Comparison of ENCODE assay signal across 1 cellular context in the genomic region with DNA sequence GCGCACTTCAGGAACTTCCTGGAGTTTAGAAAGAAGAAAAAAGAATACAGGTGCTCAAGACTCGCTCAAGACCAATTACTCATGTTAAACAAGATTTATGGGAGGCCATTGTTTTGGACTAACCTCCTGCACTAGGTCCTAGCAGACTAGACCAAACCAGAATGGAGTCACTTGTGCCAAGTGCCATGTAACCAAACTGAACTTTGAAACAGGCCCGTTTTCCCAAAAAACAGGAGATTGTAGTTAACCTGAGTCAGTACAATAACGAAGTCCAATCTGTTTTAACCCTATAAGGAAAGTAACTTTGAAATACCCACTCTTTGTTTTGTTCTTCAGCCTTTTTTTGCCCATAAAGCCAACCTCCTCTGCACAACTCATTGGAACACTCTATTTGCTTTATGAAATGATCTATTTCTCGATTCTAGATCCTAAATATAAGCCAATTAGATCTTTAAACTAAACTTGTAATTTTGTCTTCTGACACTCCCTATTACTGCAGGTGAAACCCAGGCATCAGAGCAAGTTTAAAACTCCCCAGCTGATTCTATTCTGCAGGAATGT.
TF ChIP-seq lines count a peak whose summit lies in the region.

No MANE protein-coding gene starts in this region.

TF ChIP-seq in GM12878, 131 proteins besides CTCF, POLR2A, EP300 and RAD21:
- TF ChIP-seq EZH2 (IDR thresholded peaks at IDR 0.05; ENCODE audit: borderline replicate concordance, control insufficient read depth, low read depth, low read length) (no peak), PML (IDR thresholded peaks at IDR 0.05; ENCODE audit: low read length) (no peak), RUNX3 (IDR thresholded peaks at IDR 0.05; ENCODE audit: low read length) (no peak), ZZZ3 (IDR thresholded peaks at IDR 0.05; ENCODE audit: control insufficient read depth, insufficient read length, low read depth) (no peak), MEF2A (IDR thresholded peaks at IDR 0.05; ENCODE audit: insufficient read depth, low read depth, low read length) (no peak), NR2F1 (conservative IDR thresholded peaks at IDR 0.05) (no peak), ZNF592 (IDR thresholded peaks at IDR 0.05) (no peak), ZNF217 (IDR thresholded peaks at IDR 0.05) (no peak), STAT3 (IDR thresholded peaks at IDR 0.05; ENCODE audit: low read depth, low read length) (no peak), DPF2 (IDR thresholded peaks at IDR 0.05) (no peak)
